Comparison of ENCODE assay signal across 1 cellular context in the genomic region with DNA sequence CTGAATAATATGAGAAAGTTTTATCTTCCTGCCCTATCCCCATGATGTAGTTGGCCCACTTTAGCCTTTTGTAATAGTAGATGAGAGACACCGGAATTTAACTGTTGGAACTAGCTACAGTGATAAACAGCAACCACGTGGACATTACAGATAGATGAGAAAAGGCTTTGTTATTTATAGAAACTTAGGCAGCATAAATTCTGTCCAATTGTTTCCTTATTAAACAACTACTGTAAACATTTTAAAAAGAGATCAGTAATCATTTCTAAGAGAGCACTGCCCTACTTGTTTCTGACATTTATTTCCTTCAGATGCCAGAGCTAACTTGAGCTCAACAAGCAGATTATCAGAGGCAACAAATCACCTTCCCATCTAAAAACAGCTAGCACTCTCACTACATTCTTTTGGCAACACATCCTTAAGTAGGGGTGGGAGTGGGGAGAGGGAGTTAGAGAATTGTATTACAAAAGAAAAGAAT.
TF ChIP-seq lines count a peak whose summit lies in the region.

No MANE protein-coding gene starts in this region.

TF ChIP-seq in K562, 482 proteins besides CTCF, POLR2A, EP300 and RAD21 (continued from another document and continues in another):
- TF ChIP-seq, protein P1, sequence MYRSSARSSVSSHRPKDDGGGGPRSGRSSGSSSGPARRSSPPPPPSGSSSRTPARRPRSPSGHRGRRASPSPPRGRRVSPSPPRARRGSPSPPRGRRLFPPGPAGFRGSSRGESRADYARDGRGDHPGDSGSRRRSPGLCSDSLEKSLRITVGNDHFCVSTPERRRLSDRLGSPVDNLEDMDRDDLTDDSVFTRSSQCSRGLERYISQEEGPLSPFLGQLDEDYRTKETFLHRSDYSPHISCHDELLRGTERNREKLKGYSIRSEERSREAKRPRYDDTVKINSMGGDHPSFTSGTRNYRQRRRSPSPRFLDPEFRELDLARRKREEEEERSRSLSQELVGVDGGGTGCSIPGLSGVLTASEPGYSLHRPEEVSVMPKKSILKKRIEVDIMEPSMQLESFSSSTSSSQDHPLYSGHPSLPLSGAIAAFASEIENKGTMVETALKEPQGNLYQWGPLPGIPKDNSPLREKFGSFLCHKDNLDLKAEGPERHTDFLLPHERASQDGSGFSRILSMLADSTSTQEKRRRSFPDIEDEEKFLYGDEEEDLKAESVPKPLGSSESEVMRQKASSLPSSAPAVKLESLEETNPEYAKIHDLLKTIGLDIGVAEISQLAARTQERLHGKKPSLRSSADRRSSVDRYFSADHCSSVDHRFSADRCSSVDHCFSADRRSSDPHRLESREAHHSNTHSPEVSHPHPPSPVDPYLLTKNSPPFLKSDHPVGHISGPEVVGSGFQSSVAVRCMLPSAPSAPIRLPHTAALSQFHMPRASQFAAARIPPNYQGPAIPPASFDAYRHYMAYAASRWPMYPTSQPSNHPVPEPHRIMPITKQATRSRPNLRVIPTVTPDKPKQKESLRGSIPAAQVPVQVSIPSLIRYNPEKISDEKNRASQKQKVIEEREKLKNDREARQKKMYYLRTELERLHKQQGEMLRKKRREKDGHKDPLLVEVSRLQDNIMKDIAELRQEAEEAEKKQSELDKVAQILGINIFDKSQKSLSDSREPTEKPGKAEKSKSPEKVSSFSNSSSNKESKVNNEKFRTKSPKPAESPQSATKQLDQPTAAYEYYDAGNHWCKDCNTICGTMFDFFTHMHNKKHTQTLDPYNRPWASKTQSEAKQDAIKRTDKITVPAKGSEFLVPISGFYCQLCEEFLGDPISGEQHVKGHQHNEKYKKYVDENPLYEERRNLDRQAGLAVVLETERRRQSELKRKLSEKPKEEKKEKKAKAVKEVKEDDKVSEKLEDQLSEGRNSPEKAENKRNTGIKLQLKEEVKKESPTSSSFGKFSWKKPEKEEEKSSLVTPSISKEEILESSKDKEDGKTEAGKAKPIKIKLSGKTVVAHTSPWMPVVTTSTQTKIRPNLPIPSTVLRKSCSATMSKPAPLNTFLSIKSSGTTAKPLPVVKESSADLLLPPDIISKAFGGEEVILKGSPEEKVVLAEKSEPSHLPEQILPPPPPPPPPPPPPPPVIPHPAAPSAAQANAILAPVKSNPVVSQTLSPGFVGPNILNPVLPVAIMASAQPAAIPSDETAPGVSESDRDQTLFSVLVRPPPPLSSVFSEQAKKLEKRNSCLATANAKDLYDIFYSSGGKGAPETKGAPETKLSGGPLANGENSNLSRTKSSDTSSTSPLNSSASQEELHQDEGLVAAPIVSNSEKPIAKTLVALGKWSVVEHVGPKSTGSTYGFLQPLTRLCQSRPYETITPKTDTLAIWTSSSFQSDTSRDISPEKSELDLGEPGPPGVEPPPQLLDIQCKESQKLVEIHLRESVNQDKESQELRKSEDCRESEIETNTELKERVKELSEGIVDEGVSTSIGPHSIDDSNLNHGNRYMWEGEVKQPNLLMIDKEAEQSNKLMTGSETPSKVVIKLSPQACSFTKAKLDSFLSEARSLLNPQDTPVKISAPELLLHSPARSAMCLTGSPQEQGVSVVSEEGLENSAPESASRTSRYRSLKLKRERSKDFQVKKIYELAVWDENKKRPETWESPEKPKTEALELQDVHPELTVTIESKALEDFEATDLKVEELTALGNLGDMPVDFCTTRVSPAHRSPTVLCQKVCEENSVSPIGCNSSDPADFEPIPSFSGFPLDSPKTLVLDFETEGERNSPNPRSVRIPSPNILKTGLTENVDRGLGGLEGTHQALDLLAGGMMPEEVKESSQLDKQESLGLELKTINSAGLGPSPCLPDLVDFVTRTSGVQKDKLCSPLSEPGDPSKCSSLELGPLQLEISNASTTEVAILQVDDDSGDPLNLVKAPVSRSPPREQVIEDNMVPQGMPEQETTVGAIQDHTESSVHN (IDR thresholded peaks at IDR 0.05; ENCODE audit: borderline replicate concordance in 1 of 2, low read depth in 1 of 2), result no peak
- TF ChIP-seq, protein P2, sequence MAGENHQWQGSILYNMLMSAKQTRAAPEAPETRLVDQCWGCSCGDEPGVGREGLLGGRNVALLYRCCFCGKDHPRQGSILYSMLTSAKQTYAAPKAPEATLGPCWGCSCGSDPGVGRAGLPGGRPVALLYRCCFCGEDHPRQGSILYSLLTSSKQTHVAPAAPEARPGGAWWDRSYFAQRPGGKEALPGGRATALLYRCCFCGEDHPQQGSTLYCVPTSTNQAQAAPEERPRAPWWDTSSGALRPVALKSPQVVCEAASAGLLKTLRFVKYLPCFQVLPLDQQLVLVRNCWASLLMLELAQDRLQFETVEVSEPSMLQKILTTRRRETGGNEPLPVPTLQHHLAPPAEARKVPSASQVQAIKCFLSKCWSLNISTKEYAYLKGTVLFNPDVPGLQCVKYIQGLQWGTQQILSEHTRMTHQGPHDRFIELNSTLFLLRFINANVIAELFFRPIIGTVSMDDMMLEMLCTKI (IDR thresholded peaks at IDR 0.05; ENCODE audit: partially characterized antibody), result no peak
- no peak for TF ChIP-seq ZNF695 (CRISPR knock-in tag; IDR thresholded peaks at IDR 0.05)
- TF ChIP-seq MCM7 (IDR thresholded peaks at IDR 0.05), result no peak
- peak; percentile 64; the same call in 1 of the 2 replicates for TF ChIP-seq ARID1B (IDR thresholded peaks at IDR 0.05)
- no peak for TF ChIP-seq CHCHD3 (CRISPR knock-in tag; IDR thresholded peaks at IDR 0.05)
- TF ChIP-seq, protein P3, sequence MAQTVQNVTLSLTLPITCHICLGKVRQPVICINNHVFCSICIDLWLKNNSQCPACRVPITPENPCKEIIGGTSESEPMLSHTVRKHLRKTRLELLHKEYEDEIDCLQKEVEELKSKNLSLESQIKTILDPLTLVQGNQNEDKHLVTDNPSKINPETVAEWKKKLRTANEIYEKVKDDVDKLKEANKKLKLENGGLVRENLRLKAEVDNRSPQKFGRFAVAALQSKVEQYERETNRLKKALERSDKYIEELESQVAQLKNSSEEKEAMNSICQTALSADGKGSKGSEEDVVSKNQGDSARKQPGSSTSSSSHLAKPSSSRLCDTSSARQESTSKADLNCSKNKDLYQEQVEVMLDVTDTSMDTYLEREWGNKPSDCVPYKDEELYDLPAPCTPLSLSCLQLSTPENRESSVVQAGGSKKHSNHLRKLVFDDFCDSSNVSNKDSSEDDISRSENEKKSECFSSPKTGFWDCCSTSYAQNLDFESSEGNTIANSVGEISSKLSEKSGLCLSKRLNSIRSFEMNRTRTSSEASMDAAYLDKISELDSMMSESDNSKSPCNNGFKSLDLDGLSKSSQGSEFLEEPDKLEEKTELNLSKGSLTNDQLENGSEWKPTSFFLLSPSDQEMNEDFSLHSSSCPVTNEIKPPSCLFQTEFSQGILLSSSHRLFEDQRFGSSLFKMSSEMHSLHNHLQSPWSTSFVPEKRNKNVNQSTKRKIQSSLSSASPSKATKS (CRISPR knock-in tag; IDR thresholded peaks at IDR 0.05), result no peak
- no peak for TF ChIP-seq ADNP (tag; IDR thresholded peaks at IDR 0.05)
- TF ChIP-seq MIER1 (IDR thresholded peaks at IDR 0.05; ENCODE audit: low read depth), result no peak
- TF ChIP-seq GTF2E2 (tag; IDR thresholded peaks at IDR 0.05), result 0 out of 2 replicates have a peak, but pooled peaks have one; percentile 25
- no peak for TF ChIP-seq GATA2 (CRISPR knock-in tag; IDR thresholded peaks at IDR 0.05)
- no peak for TF ChIP-seq ZNF41 (CRISPR knock-in tag; conservative IDR thresholded peaks at IDR 0.05)
- TF ChIP-seq RBM22 (IDR thresholded peaks at IDR 0.05; ENCODE audit: low read depth, low read length, poor library complexity, severe bottlenecking), result no peak
- TF ChIP-seq JUNB (CRISPR knock-in tag; conservative IDR thresholded peaks at IDR 0.05), result no peak
- TF ChIP-seq ZNF316 (IDR thresholded peaks at IDR 0.05), result no peak
- no peak for TF ChIP-seq ZNF124 (CRISPR knock-in tag; IDR thresholded peaks at IDR 0.05)
- TF ChIP-seq RHOXF2B (CRISPR knock-in tag; conservative IDR thresholded peaks at IDR 0.05), result no peak
- TF ChIP-seq, protein P4, sequence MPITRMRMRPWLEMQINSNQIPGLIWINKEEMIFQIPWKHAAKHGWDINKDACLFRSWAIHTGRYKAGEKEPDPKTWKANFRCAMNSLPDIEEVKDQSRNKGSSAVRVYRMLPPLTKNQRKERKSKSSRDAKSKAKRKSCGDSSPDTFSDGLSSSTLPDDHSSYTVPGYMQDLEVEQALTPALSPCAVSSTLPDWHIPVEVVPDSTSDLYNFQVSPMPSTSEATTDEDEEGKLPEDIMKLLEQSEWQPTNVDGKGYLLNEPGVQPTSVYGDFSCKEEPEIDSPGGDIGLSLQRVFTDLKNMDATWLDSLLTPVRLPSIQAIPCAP (CRISPR knock-in tag; IDR thresholded peaks at IDR 0.05; ENCODE audit: borderline replicate concordance), result no peak
- TF ChIP-seq, protein P5, sequence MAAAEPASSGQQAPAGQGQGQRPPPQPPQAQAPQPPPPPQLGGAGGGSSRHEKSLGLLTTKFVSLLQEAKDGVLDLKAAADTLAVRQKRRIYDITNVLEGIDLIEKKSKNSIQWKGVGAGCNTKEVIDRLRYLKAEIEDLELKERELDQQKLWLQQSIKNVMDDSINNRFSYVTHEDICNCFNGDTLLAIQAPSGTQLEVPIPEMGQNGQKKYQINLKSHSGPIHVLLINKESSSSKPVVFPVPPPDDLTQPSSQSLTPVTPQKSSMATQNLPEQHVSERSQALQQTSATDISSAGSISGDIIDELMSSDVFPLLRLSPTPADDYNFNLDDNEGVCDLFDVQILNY (CRISPR knock-in tag; IDR thresholded peaks at IDR 0.05), result no peak
- no peak for TF ChIP-seq PTTG1 (tag; IDR thresholded peaks at IDR 0.05; ENCODE audit: low read depth)
- peak; percentile 75 for TF ChIP-seq DPF2 (IDR thresholded peaks at IDR 0.05)
- no peak for TF ChIP-seq NFATC3 (IDR thresholded peaks at IDR 0.05)
- TF ChIP-seq, protein P6, sequence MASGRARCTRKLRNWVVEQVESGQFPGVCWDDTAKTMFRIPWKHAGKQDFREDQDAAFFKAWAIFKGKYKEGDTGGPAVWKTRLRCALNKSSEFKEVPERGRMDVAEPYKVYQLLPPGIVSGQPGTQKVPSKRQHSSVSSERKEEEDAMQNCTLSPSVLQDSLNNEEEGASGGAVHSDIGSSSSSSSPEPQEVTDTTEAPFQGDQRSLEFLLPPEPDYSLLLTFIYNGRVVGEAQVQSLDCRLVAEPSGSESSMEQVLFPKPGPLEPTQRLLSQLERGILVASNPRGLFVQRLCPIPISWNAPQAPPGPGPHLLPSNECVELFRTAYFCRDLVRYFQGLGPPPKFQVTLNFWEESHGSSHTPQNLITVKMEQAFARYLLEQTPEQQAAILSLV (tag; IDR thresholded peaks at IDR 0.05), result no peak
- TF ChIP-seq STAT5B (CRISPR knock-in tag; IDR thresholded peaks at IDR 0.05), result no peak
- TF ChIP-seq ZNF717 (CRISPR knock-in tag; IDR thresholded peaks at IDR 0.05), result no peak
- no peak for TF ChIP-seq NFRKB (IDR thresholded peaks at IDR 0.05; ENCODE audit: low read depth)
- no peak for TF ChIP-seq NR2C2 (CRISPR knock-in tag; IDR thresholded peaks at IDR 0.05)
- no peak for TF ChIP-seq NR2C2 (tag; IDR thresholded peaks at IDR 0.05)
- no peak for TF ChIP-seq YBX1 (IDR thresholded peaks at IDR 0.05)
- TF ChIP-seq ZC3H4 (CRISPR knock-in tag; IDR thresholded peaks at IDR 0.05; ENCODE audit: borderline replicate concordance), result no peak
- TF ChIP-seq RUNX1 (IDR thresholded peaks at IDR 0.05; ENCODE audit: low read depth), result no peak
- TF ChIP-seq ARID2 (IDR thresholded peaks at IDR 0.05), result no peak
- 0 out of 2 replicates have a peak, but pooled peaks have one; percentile 33 for TF ChIP-seq MEF2D (tag; conservative IDR thresholded peaks at IDR 0.05; ENCODE audit: low read depth)
- TF ChIP-seq ZNF764 (CRISPR knock-in tag; IDR thresholded peaks at IDR 0.05; ENCODE audit: low read depth), result no peak
- TF ChIP-seq, protein P7, sequence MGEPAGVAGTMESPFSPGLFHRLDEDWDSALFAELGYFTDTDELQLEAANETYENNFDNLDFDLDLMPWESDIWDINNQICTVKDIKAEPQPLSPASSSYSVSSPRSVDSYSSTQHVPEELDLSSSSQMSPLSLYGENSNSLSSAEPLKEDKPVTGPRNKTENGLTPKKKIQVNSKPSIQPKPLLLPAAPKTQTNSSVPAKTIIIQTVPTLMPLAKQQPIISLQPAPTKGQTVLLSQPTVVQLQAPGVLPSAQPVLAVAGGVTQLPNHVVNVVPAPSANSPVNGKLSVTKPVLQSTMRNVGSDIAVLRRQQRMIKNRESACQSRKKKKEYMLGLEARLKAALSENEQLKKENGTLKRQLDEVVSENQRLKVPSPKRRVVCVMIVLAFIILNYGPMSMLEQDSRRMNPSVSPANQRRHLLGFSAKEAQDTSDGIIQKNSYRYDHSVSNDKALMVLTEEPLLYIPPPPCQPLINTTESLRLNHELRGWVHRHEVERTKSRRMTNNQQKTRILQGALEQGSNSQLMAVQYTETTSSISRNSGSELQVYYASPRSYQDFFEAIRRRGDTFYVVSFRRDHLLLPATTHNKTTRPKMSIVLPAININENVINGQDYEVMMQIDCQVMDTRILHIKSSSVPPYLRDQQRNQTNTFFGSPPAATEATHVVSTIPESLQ (CRISPR knock-in tag; IDR thresholded peaks at IDR 0.05), result no peak
- TF ChIP-seq ILK (tag; IDR thresholded peaks at IDR 0.05; ENCODE audit: borderline replicate concordance, low read depth), result no peak
- no peak for TF ChIP-seq TSC22D4 (tag; IDR thresholded peaks at IDR 0.05)
- no peak for TF ChIP-seq E2F3 (CRISPR knock-in tag; IDR thresholded peaks at IDR 0.05)
- no peak for TF ChIP-seq CHD2 (IDR thresholded peaks at IDR 0.05; ENCODE audit: low read depth, low read length)
- no peak for TF ChIP-seq POLR3A (IDR thresholded peaks at IDR 0.05; ENCODE audit: borderline replicate concordance, extremely low read depth, insufficient read depth, insufficient read length)
- TF ChIP-seq ZNF830 (CRISPR knock-in tag; IDR thresholded peaks at IDR 0.05), result no peak
- TF ChIP-seq, protein P8, sequence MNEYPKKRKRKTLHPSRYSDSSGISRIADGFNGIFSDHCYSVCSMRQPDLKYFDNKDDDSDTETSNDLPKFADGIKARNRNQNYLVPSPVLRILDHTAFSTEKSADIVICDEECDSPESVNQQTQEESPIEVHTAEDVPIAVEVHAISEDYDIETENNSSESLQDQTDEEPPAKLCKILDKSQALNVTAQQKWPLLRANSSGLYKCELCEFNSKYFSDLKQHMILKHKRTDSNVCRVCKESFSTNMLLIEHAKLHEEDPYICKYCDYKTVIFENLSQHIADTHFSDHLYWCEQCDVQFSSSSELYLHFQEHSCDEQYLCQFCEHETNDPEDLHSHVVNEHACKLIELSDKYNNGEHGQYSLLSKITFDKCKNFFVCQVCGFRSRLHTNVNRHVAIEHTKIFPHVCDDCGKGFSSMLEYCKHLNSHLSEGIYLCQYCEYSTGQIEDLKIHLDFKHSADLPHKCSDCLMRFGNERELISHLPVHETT (CRISPR knock-in tag; conservative IDR thresholded peaks at IDR 0.05 in 1 of 2, IDR thresholded peaks at IDR 0.05 in 1 of 2), result no peak
- TF ChIP-seq GATAD2B (IDR thresholded peaks at IDR 0.05; ENCODE audit: borderline replicate concordance), result 0 out of 2 replicates have a peak, but pooled peaks have one; percentile 9
- TF ChIP-seq XRCC4 (IDR thresholded peaks at IDR 0.05; ENCODE audit: extremely low read depth, insufficient read depth, insufficient read length), result no peak
- TF ChIP-seq ZBTB17 (CRISPR knock-in tag; IDR thresholded peaks at IDR 0.05), result no peak
- TF ChIP-seq ZC3H8 (IDR thresholded peaks at IDR 0.05), result no peak
- TF ChIP-seq BCOR (IDR thresholded peaks at IDR 0.05), result no peak
